Comparison of ENCODE assay signal across 9 cellular contexts in the genomic region with DNA sequence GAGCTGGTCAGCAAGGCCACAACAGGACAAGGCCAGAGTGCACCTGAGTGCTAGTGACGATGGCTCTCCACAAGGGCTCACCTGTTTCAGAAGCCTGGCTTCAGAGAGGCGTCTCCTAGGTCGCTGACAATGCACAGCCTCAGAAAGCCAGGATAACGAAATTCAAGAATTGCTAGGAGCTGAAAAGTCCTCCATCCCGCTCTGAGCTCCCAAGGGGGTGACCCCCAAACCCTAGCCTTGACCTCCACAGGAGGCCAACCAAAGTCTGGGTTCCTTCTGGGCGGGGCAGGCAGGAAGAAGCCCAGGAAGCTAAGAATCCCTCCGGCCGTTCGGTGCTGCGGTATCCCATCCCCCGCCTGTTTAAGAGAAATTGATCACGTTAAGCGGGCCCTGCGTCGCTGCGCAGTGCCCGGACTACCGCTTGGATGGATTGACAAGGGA. TPM values are rescaled to one million over a fixed set of nuclear protein-coding genes. Genes with fewer than 3 reads are reported as not detected.
A peak's percentile ranks its signal among the peaks of the same experiment; 100 is the strongest.
DNase-seq lines count a peak whose midpoint lies in the region; ATAC-seq and TF ChIP-seq lines count a peak whose summit lies in the region.
"Had no signal": no experiment of that assay in that cellular context is flagged by ENCODE, and none has a peak within 500 bp of the region (broad histone marks: within the 10 kb centered on the region; RNA-seq: fewer than 3 reads in every experiment).

No MANE protein-coding gene starts in this region.

- DNase-seq in ELF-1 (ENCODE audit: low read depth, low spot score) (peak; percentile 29), fibroblast of mammary gland (ENCODE audit: low read depth) (no peak), osteocyte (ENCODE audit: extremely low spot score, unreplicated experiment) (peak; percentile 68), HuH-7 (ENCODE audit: low spot score) (no peak), NCI-H526 (lab: John Stamatoyannopoulos, UW) (no peak), D341Med (ENCODE audit: low spot score) (no peak), DMS53 (lab: John Stamatoyannopoulos, UW) (no peak)
- peak; percentile 18 for DNase-seq in activated CD8-positive, alpha-beta T cell treated with anti-CD3 and anti-CD28 coated beads, Interleukin-2, amount 10 ng/mL, durations not matched to agents 7 days and 5 days

- H3K4me3 Mint-ChIP-seq in activated CD8-positive, alpha-beta T cell treated with anti-CD3 and anti-CD28 coated beads, Interleukin-2, amount 10 ng/mL, durations not matched to agents 7 days and 5 days: peak overlapping the region; percentile 83
- H3K4me3 Mint-ChIP-seq in osteocyte (ENCODE audit: unreplicated experiment): no peak overlapping the region

- CTCF ChIA-PET in activated CD8-positive, alpha-beta T cell treated with anti-CD3 and anti-CD28 coated beads, Interleukin-2, amount 10 ng/mL, durations not matched to agents 7 days and 5 days (lab: Charles Lee): interaction anchor here (1.0 to 4.3 kb wide), 4 partner anchors 9 to 808 kb away, joined by 3 to 18 read pairs (median 9); no protein-coding TSS in a partner anchor

- H3K27ac Mint-ChIP-seq in activated CD8-positive, alpha-beta T cell treated with anti-CD3 and anti-CD28 coated beads, Interleukin-2, amount 10 ng/mL, durations not matched to agents 7 days and 5 days: no peak overlapping the region
- no peak overlapping the region for H3K27ac Mint-ChIP-seq in osteocyte (ENCODE audit: unreplicated experiment)

- no peaks in the 10 kb centered on the region for H3K36me3 Mint-ChIP-seq in activated CD8-positive, alpha-beta T cell treated with anti-CD3 and anti-CD28 coated beads, Interleukin-2, amount 10 ng/mL, durations not matched to agents 7 days and 5 days (ENCODE audit: low read depth)
- H3K36me3 Mint-ChIP-seq in osteocyte (ENCODE audit: unreplicated experiment): peaks cover 3% of the 10 kb centered on the region

- POLR2A ChIA-PET in activated CD8-positive, alpha-beta T cell treated with anti-CD3 and anti-CD28 coated beads, Interleukin-2, amount 10 ng/mL, durations not matched to agents 7 days and 5 days (lab: Charles Lee): interaction anchor here (0.7 to 5.4 kb wide), 2 partner anchors 13 to 539 kb away, joined by 3 to 36 read pairs; no protein-coding TSS in a partner anchor

- no peaks in the 10 kb centered on the region for H3K9me3 Mint-ChIP-seq in activated CD8-positive, alpha-beta T cell treated with anti-CD3 and anti-CD28 coated beads, Interleukin-2, amount 10 ng/mL, durations not matched to agents 7 days and 5 days (ENCODE audit: insufficient read depth)
- H3K9me3 Mint-ChIP-seq in osteocyte (ENCODE audit: unreplicated experiment): no peaks in the 10 kb centered on the region

- H3K4me1 Mint-ChIP-seq in activated CD8-positive, alpha-beta T cell treated with anti-CD3 and anti-CD28 coated beads, Interleukin-2, amount 10 ng/mL, durations not matched to agents 7 days and 5 days (ENCODE audit: low read depth): peaks cover 53% of the 10 kb centered on the region
- H3K4me1 Mint-ChIP-seq in osteocyte (ENCODE audit: unreplicated experiment): peaks cover 38% of the 10 kb centered on the region

- TF ChIP-seq CTCF in fibroblast of mammary gland (conservative IDR thresholded peaks at IDR 0.05; ENCODE audit: control insufficient read depth, insufficient read depth, low read depth, low read length): no peak
- TF ChIP-seq CTCF in osteocyte (IDR thresholded peaks at IDR 0.05): no peak

- H3K4me3 ChIP-seq in fibroblast of mammary gland (ENCODE audit: control insufficient read depth, low read depth, low read length): peak overlapping the region; percentile 82
- H3K4me3 ChIP-seq: HAP-1 had no signal

- peaks cover 94% of the 10 kb centered on the region for H3K27me3 Mint-ChIP-seq in activated CD8-positive, alpha-beta T cell treated with anti-CD3 and anti-CD28 coated beads, Interleukin-2, amount 10 ng/mL, durations not matched to agents 7 days and 5 days (ENCODE audit: low read depth)
- peaks cover 27% of the 10 kb centered on the region for H3K27me3 Mint-ChIP-seq in osteocyte (ENCODE audit: unreplicated experiment)

- ATAC-seq in activated CD8-positive, alpha-beta T cell treated with anti-CD3 and anti-CD28 coated beads, Interleukin-2, amount 10 ng/mL, durations not matched to agents 7 days and 5 days: no peak

RNA-seq across cellular contexts. Expression of a gene that starts 2.5 kb away (rescaled TPM):
- total RNA-seq in activated CD8-positive, alpha-beta T cell treated with anti-CD3 and anti-CD28 coated beads, Interleukin-2, amount 10 ng/mL, durations not matched to agents 7 days and 5 days: not detected
- total RNA-seq in osteocyte: 5.8 and 6.1 TPM in 2 replicates

Comparison
In these comparisons a context has a peak if more than half of its experiments do, and no peak if none do; other contexts are left out.
1. DNase-seq: peak in ELF-1 (single experiment), activated CD8-positive, alpha-beta T cell treated with anti-CD3 and anti-CD28 coated beads, Interleukin-2, amount 10 ng/mL, durations not matched to agents 7 days and 5 days (single experiment) and osteocyte (single experiment); none in fibroblast of mammary gland (single experiment), HuH-7 (single experiment), NCI-H526 (0 of 2), D341Med (single experiment) and DMS53 (single experiment).